In genomic region chr4:73208376-73208775, GRCh38 we compare ENCODE assay signal across 19 cellular contexts. TPM values are rescaled to one million over a fixed set of nuclear protein-coding genes. Genes with fewer than 3 reads are reported as not detected.
DNase-seq lines count a peak whose midpoint lies in the region; ATAC-seq, FAIRE-seq and TF ChIP-seq lines count a peak whose summit lies in the region.
"Had no signal": no experiment of that assay in that cellular context is flagged by ENCODE, and none has a peak within 500 bp of the region (broad histone marks: within the 10 kb centered on the region; RNA-seq: fewer than 3 reads in every experiment).

No MANE protein-coding gene starts in this region.

- peak; percentile 49 for FAIRE-seq in astrocyte (lab: Jason Lieb, UNC)
- FAIRE-seq: G401.6 had no signal

- DNase-seq in AG08396 (ENCODE audit: low spot score) (peak; percentile 14), HS-27A (ENCODE audit: low read depth) (peak; percentile 19), astrocyte (ENCODE audit: low read depth) (peak; percentile 74), foreskin melanocyte (peak; percentile 29), DMS79 (lab: John Stamatoyannopoulos, UW) (no peak), NCI-H2171 (lab: John Stamatoyannopoulos, UW) (no peak), HuH-7.5 (ENCODE audit: low spot score) (no peak)
- DNase-seq: activated CD4-positive, alpha-beta T cell treated with anti-CD3 and anti-CD28 coated beads, Interleukin-2, amount 50 U/mL, for 48 hours; adrenal gland; Caco-2; H7; NCI-H1105; retina; SK-N-SH had no signal

- H3K36me3 Mint-ChIP-seq in astrocyte (ENCODE audit: low read depth, unreplicated experiment) = peaks cover 7% of the 10 kb centered on the region

- no peaks in the 10 kb centered on the region for H3K9me3 Mint-ChIP-seq in astrocyte (ENCODE audit: unreplicated experiment)
- H3K9me3 Mint-ChIP-seq: natural killer cell treated with Interleukin-12 subunit alpha and Interleukin-12 subunit beta and Interleukin-15 and Interleukin-18, amount 100 ng/mL, for 72 hours had no signal

- H3K27me3 ChIP-seq in astrocyte (ENCODE audit: insufficient read depth, low read length) = no peaks in the 10 kb centered on the region
- H3K27me3 ChIP-seq: adrenal gland, vagina had no signal

- H3K36me3 ChIP-seq in astrocyte (ENCODE audit: insufficient read depth, low read length) = no peaks in the 10 kb centered on the region
- H3K36me3 ChIP-seq: adrenal gland, vagina had no signal

- peaks cover 31% of the 10 kb centered on the region for H3K4me1 Mint-ChIP-seq in astrocyte (ENCODE audit: low read depth, unreplicated experiment)

- no peak for ATAC-seq in GM18858 (IDR thresholded peaks at IDR 0.05; ENCODE audit: unreplicated experiment)
- ATAC-seq: esophagus mucosa; natural killer cell treated with Interleukin-12 subunit alpha and Interleukin-12 subunit beta and Interleukin-15 and Interleukin-18, amount 100 ng/mL, for 72 hours had no signal

- no peak overlapping the region for H3K27ac ChIP-seq in astrocyte (ENCODE audit: low read depth, low read length)
- H3K27ac ChIP-seq: adrenal gland, vagina had no signal

- H2AFZ ChIP-seq in astrocyte (ENCODE audit: low read depth, low read length) = no peak overlapping the region

- H3K9ac ChIP-seq in astrocyte (ENCODE audit: low read length) = no peak overlapping the region
- H3K9ac ChIP-seq: SK-N-SH had no signal

- no peak for TF ChIP-seq CTCF in astrocyte (IDR thresholded peaks at IDR 0.05; ENCODE audit: insufficient read depth, low read depth, low read length)

- peaks cover 98% of the 10 kb centered on the region for H3K79me2 ChIP-seq in astrocyte (ENCODE audit: insufficient read depth, low read length)

- no peaks in the 10 kb centered on the region for H3K4me1 ChIP-seq in astrocyte (ENCODE audit: insufficient read depth, low read length)
- H3K4me1 ChIP-seq: Caco-2 had no signal

- no peak overlapping the region for H3K4me3 ChIP-seq in astrocyte (ENCODE audit: insufficient read depth, low read depth, low read length)
- H3K4me3 ChIP-seq: adrenal gland, vagina had no signal

- no peak overlapping the region for H3K4me3 Mint-ChIP-seq in astrocyte (ENCODE audit: unreplicated experiment)
- H3K4me3 Mint-ChIP-seq: natural killer cell treated with Interleukin-12 subunit alpha and Interleukin-12 subunit beta and Interleukin-15 and Interleukin-18, amount 100 ng/mL, for 72 hours had no signal

- H3K27ac Mint-ChIP-seq in astrocyte (ENCODE audit: unreplicated experiment) = peak overlapping the region; percentile 59
- H3K27ac Mint-ChIP-seq: natural killer cell treated with Interleukin-12 subunit alpha and Interleukin-12 subunit beta and Interleukin-15 and Interleukin-18, amount 100 ng/mL, for 72 hours had no signal

- H3K9me3 ChIP-seq in astrocyte (ENCODE audit: insufficient read depth, low read depth, low read length) = no peaks in the 10 kb centered on the region
- H3K9me3 ChIP-seq: adrenal gland, Caco-2, vagina had no signal

- H3K27me3 Mint-ChIP-seq in astrocyte (ENCODE audit: low read depth, unreplicated experiment) = no peaks in the 10 kb centered on the region
- H3K27me3 Mint-ChIP-seq: natural killer cell treated with Interleukin-12 subunit alpha and Interleukin-12 subunit beta and Interleukin-15 and Interleukin-18, amount 100 ng/mL, for 72 hours had no signal

- no peak overlapping the region for H3K4me2 ChIP-seq in astrocyte (ENCODE audit: low read length)
- H3K4me2 ChIP-seq: SK-N-SH had no signal

- H4K20me1 ChIP-seq in astrocyte (ENCODE audit: insufficient read depth, low read length) = peaks cover 75% of the 10 kb centered on the region

RNA-seq across cellular contexts. Expression of gene ANKRD17, which starts 50.2 kb away (rescaled TPM):
- 86.7 and 91.9 TPM in 2 replicates for total RNA-seq in astrocyte

Comparison
In these comparisons a context has a peak if more than half of its experiments do, and no peak if none do; other contexts are left out.
1. DNase-seq: peak in AG08396 (single experiment), HS-27A (single experiment), astrocyte (single experiment) and foreskin melanocyte (single experiment); none in DMS79 (single experiment), NCI-H2171 (single experiment) and HuH-7.5 (single experiment).